8 cellular contexts compared by ENCODE assay signal in genomic region chrX:128781506-128781905, GRCh38.
DNase-seq lines count a peak whose midpoint lies in the region; ATAC-seq and TF ChIP-seq lines count a peak whose summit lies in the region.

No MANE protein-coding gene starts in this region.

- no peaks in the 10 kb centered on the region for H3K36me3 Mint-ChIP-seq in Calu3 (ENCODE audit: insufficient read depth, unreplicated experiment)

- in situ Hi-C loops in gastrocnemius medialis (cut with MboI; ENCODE audit: low sequenced_read_pairs in 4 of 4), result no loop called here

- H3K4me1 Mint-ChIP-seq in Calu3 (ENCODE audit: low read depth, unreplicated experiment), result no peaks in the 10 kb centered on the region

- H3K4me3 Mint-ChIP-seq in Calu3 (ENCODE audit: low read depth, unreplicated experiment), result no peak overlapping the region

- no TSS peak for BruUV-seq in Calu3 (replicated peaks; lab: Mats Ljungman, UMichigan)

- no peaks in the 10 kb centered on the region for H3K4me1 ChIP-seq in gastrocnemius medialis
- H3K4me1 ChIP-seq in uterus, result no peaks in the 10 kb centered on the region

- no peaks in the 10 kb centered on the region for H3K27me3 ChIP-seq in gastrocnemius medialis
- H3K27me3 ChIP-seq in uterus, result no peaks in the 10 kb centered on the region

- CTCF ChIA-PET in Calu3 (lab: Charles Lee), result no interaction called here

- intact Hi-C loops in Calu3 (cut with micrococcal nuclease; ENCODE audit: unreplicated experiment), result no loop called here
- intact Hi-C loops in gastrocnemius medialis (cut with DNase I; ENCODE audit: low total_unique reads), result no loop called here
- intact Hi-C loops in uterus (cut with DNase I; ENCODE audit: low total_unique reads), result no loop called here

- TF ChIP-seq POLR2A in gastrocnemius medialis (IDR thresholded peaks at IDR 0.05) (no peak), uterus (IDR thresholded peaks at IDR 0.05) (no peak)

- H3K27ac ChIP-seq in gastrocnemius medialis (no peak overlapping the region), uterus (no peak overlapping the region)

- TF ChIP-seq CTCF in Calu3 (IDR thresholded peaks at IDR 0.05; ENCODE audit: unreplicated experiment) (no peak), gastrocnemius medialis (IDR thresholded peaks at IDR 0.05 in 4 of 5, conservative IDR thresholded peaks at IDR 0.05 in 1 of 5) (no peak), uterus (IDR thresholded peaks at IDR 0.05) (no peak)

- no peaks in the 10 kb centered on the region for H3K27me3 Mint-ChIP-seq in Calu3 (ENCODE audit: unreplicated experiment)

- H3K27ac Mint-ChIP-seq in Calu3 (ENCODE audit: unreplicated experiment), result no peak overlapping the region

- peak; percentile 19 for DNase-seq in Calu3
- DNase-seq in RPMI7951 (ENCODE audit: low read depth), result peak; percentile 2
- peak; percentile 2 for DNase-seq in iPS DF 4.7 (ENCODE audit: extremely low read depth, low spot score)
- DNase-seq in GM03348 (ENCODE audit: low spot score), result no peak
- DNase-seq in gastrocnemius medialis, result no peak
- no peak for DNase-seq in uterus

- H3K9me3 ChIP-seq in gastrocnemius medialis (no peaks in the 10 kb centered on the region), uterus (no peaks in the 10 kb centered on the region)

- peaks cover 8% of the 10 kb centered on the region for H3K9me3 Mint-ChIP-seq in Calu3 (ENCODE audit: low read depth, unreplicated experiment)

- H3K36me3 ChIP-seq in gastrocnemius medialis (no peaks in the 10 kb centered on the region), uterus (no peaks in the 10 kb centered on the region)

- H3K4me3 ChIP-seq in gastrocnemius medialis (no peak overlapping the region), uterus (no peak overlapping the region)

- ATAC-seq in GM21723 (IDR thresholded peaks at IDR 0.05; ENCODE audit: unreplicated experiment) (peak; percentile 55), gastrocnemius medialis (no peak), GM21526 (IDR thresholded peaks at IDR 0.05; ENCODE audit: low FRiP score, unreplicated experiment) (no peak)

Comparison
In these comparisons a context has a peak if more than half of its experiments do, and no peak if none do; other contexts are left out.
1. DNase-seq: peak in Calu3 (single experiment), RPMI7951 (single experiment) and iPS DF 4.7 (single experiment); none in GM03348 (single experiment), gastrocnemius medialis (0 of 2) and uterus (0 of 2).